1 cellular context compared by ENCODE assay signal in the genomic region with DNA sequence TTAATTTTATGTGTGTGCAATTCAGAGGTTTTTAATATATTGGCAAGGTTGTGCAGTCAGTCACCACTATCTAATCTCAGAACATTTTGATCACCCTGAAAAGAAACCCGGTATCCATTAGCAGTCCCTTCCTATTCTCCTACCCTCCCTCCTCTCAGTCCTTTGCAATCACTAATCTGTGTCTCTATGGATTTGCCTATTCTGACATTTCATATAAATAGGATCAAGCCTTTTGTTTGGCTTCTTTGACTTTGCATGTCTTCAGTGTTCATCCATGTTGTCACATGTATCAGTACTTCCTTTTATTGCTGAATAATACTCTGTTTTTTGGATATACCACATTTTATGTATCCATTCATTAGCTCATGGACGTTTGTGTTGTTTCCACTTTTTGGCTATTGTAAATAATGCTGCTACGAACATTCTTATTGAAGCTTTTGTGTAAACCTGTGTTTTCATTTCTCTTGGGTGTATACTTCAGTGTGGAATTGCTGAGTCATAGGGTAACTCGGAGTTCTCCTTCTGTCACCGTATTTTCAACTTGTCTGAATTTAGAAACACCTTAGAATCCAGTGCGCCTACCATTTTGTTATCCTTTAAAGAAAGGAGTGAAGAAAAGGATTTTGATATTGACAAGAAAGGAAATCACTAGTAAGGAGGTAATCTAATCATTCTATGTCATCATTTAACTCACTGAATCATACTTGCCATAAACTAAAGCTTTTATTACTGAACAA.
TF ChIP-seq lines count a peak whose summit lies in the region.

No MANE protein-coding gene starts in this region.

TF ChIP-seq in endothelial cell of umbilical vein, 7 proteins besides CTCF, POLR2A, EP300 and RAD21:
- TF ChIP-seq POLR2AphosphoS5 (IDR thresholded peaks at IDR 0.05; ENCODE audit: insufficient read depth, low read depth, low read length), result no peak
- no peak for TF ChIP-seq MYC (IDR thresholded peaks at IDR 0.05; ENCODE audit: low read depth, low read length)
- no peak for TF ChIP-seq FOS (IDR thresholded peaks at IDR 0.05; ENCODE audit: borderline replicate concordance, insufficient read depth, low read length)
- TF ChIP-seq JUN (IDR thresholded peaks at IDR 0.05; ENCODE audit: borderline replicate concordance, insufficient read depth, insufficient read length, low read depth), result no peak
- no peak for TF ChIP-seq EZH2 (IDR thresholded peaks at IDR 0.05; ENCODE audit: borderline replicate concordance, low read depth, low read length, severe bottlenecking)
- TF ChIP-seq, protein P1, sequence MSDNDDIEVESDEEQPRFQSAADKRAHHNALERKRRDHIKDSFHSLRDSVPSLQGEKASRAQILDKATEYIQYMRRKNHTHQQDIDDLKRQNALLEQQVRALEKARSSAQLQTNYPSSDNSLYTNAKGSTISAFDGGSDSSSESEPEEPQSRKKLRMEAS (IDR thresholded peaks at IDR 0.05; ENCODE audit: insufficient read depth, insufficient read length), result no peak
- no peak for TF ChIP-seq GATA2 (IDR thresholded peaks at IDR 0.05; ENCODE audit: insufficient read depth, insufficient read length, low read depth, low read length)
